In genomic region chr2:191479680-191480023, GRCh38 we compare ENCODE assay signal across 14 cellular contexts.
DNase-seq lines count a peak whose midpoint lies in the region; ATAC-seq and TF ChIP-seq lines count a peak whose summit lies in the region.
"Had no signal": no experiment of that assay in that cellular context is flagged by ENCODE, and none has a peak within 500 bp of the region (broad histone marks: within the 10 kb centered on the region; RNA-seq: fewer than 3 reads in every experiment).

No MANE protein-coding gene starts in this region.

- H3K27me3 ChIP-seq in foreskin keratinocyte: no peaks in the 10 kb centered on the region
- H3K27me3 ChIP-seq: breast epithelium had no signal

- DNase-seq in omental fat pad (ENCODE audit: low spot score) (no peak), foreskin keratinocyte (no peak), caudate nucleus (lab: John Stamatoyannopoulos, UW) (no peak), NCI-H128 (lab: John Stamatoyannopoulos, UW; ENCODE audit: unreplicated experiment) (no peak), NCI-H69 (lab: John Stamatoyannopoulos, UW) (no peak)
- DNase-seq: MM.1S; stimulated activated CD4-positive, alpha-beta T cell treated with anti-CD3 and anti-CD28 coated beads, Interleukin-12 subunit alpha, Interleukin-12 subunit beta, amount 100 ng/mL, for 4 hours; stimulated activated CD8-positive, alpha-beta memory T cell treated with anti-CD3 and anti-CD28 coated beads, Interleukin-4, amount 100 ng/mL, for 48 hours had no signal

- H3K27ac ChIP-seq in VCaP: peak overlapping the region; percentile 15; the same call in 1 of the 2 replicates
- H3K27ac ChIP-seq in foreskin keratinocyte: no peak overlapping the region
- H3K27ac ChIP-seq in caudate nucleus (ENCODE audit: low read depth, low read length): no peak overlapping the region
- H3K27ac ChIP-seq: HL-60 had no signal

- TF ChIP-seq CTCF in VCaP (conservative IDR thresholded peaks at IDR 0.05) (no peak), omental fat pad (IDR thresholded peaks at IDR 0.05) (no peak), foreskin keratinocyte (conservative IDR thresholded peaks at IDR 0.05) (no peak)

- H3K4me1 ChIP-seq in foreskin keratinocyte: no peaks in the 10 kb centered on the region

- ATAC-seq in GM18861 (IDR thresholded peaks at IDR 0.05; ENCODE audit: unreplicated experiment) (peak; percentile 58), GM21619 (IDR thresholded peaks at IDR 0.05; ENCODE audit: unreplicated experiment) (peak; percentile 81), omental fat pad (ENCODE audit: low FRiP score) (peak; percentile 49), foreskin keratinocyte (no peak)
- ATAC-seq: HCT116 had no signal
